12 cellular contexts compared by ENCODE assay signal in the genomic region with DNA sequence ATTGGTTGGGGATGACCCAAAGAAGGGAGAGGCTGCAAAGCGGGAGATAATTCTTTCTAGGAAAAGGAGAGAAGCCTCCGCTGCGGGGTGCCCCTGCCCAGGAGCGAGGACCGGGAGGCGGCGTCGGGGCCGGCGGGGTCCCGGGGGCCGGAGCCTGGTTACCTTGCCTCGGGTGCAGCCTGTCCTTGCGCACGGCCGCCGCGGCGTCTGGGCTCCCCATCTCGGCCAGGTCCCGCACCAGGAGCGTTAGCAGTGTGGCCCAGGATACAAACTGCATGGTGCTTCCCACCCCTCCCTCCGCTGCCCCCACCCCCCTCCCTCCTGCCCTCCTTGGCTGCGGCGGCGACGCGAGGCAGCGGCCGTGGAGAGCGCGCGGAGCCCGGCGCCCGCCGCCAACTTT. TPM values are rescaled to one million over a fixed set of nuclear protein-coding genes. Genes with fewer than 3 reads are reported as not detected.
A peak's percentile ranks its signal among the peaks of the same experiment; 100 is the strongest.
DNase-seq lines count a peak whose midpoint lies in the region; ATAC-seq, FAIRE-seq and TF ChIP-seq lines count a peak whose summit lies in the region.
"Had no signal": no experiment of that assay in that cellular context is flagged by ENCODE, and none has a peak within 500 bp of the region (broad histone marks: within the 10 kb centered on the region; RNA-seq: fewer than 3 reads in every experiment).

No MANE protein-coding gene starts in this region.

- TF ChIP-seq CTCF in gastroesophageal sphincter (IDR thresholded peaks at IDR 0.05) (no peak), nephron progenitor cell (IDR thresholded peaks at IDR 0.05) (no peak)

- peak overlapping the region; percentile 75 to 77 for H3K4me3 ChIP-seq in gastroesophageal sphincter

- ATAC-seq in SK-N-SH treated with all-trans-retinoic acid at 6 μM for 48 hours (peak; percentile 13), gastroesophageal sphincter (no peak), GM21786 (IDR thresholded peaks at IDR 0.05; ENCODE audit: unreplicated experiment) (no peak)
- ATAC-seq: naive thymus-derived CD8-positive, alpha-beta T cell had no signal

- no peaks in the 10 kb centered on the region for H3K27me3 ChIP-seq in gastroesophageal sphincter

- H3K4me3 Mint-ChIP-seq in nephron progenitor cell = peak overlapping the region; percentile 96

- H3K9me3 ChIP-seq in gastroesophageal sphincter = no peaks in the 10 kb centered on the region

- no peak for FAIRE-seq in urothelium cell line (lab: Jason Lieb, UNC)

- DNase-seq in nephron progenitor cell (no peak), urothelium cell line (ENCODE audit: low spot score) (peak; percentile 30), AG20443 (ENCODE audit: low spot score) (no peak), NCI-H187 (lab: John Stamatoyannopoulos, UW) (no peak), NAMALWA (ENCODE audit: low spot score) (no peak)
- DNase-seq: naive thymus-derived CD8-positive, alpha-beta T cell; NCI-H1930; stimulated activated naive CD8-positive, alpha-beta T cell treated with anti-CD3 and anti-CD28 coated beads, Interleukin-15, amount 100 ng/mL, for 72 hours; T-helper 9 cell had no signal

- H3K27ac ChIP-seq in gastroesophageal sphincter = peak overlapping the region; percentile 92 to 96 (median 94)

- H3K36me3 ChIP-seq in gastroesophageal sphincter = no peaks in the 10 kb centered on the region

- H3K27ac Mint-ChIP-seq in nephron progenitor cell = peak overlapping the region; percentile 99
- H3K27ac Mint-ChIP-seq: naive thymus-derived CD8-positive, alpha-beta T cell; stimulated activated naive CD8-positive, alpha-beta T cell treated with anti-CD3 and anti-CD28 coated beads, Interleukin-15, amount 100 ng/mL, for 72 hours had no signal

- peaks cover 64% of the 10 kb centered on the region for H3K4me1 Mint-ChIP-seq in nephron progenitor cell

- 0% methylated on average over 4 to 7 of the region's 37 CpGs for WGBS in gastroesophageal sphincter (ENCODE audit: low coverage in 1 of 2), 2 donors

- no peaks in the 10 kb centered on the region for H3K9me3 Mint-ChIP-seq in nephron progenitor cell
- H3K9me3 Mint-ChIP-seq: stimulated activated naive CD8-positive, alpha-beta T cell treated with anti-CD3 and anti-CD28 coated beads, Interleukin-15, amount 100 ng/mL, for 72 hours had no signal

- peaks cover 21% of the 10 kb centered on the region for H3K27me3 Mint-ChIP-seq in nephron progenitor cell (ENCODE audit: low read depth, poor library complexity)

- no peak for TF ChIP-seq EP300 in gastroesophageal sphincter (IDR thresholded peaks at IDR 0.05)

- H3K36me3 Mint-ChIP-seq in nephron progenitor cell (ENCODE audit: low read depth) = peaks cover 16% of the 10 kb centered on the region
- H3K36me3 Mint-ChIP-seq: naive thymus-derived CD8-positive, alpha-beta T cell had no signal

- peaks cover 0 to 58% (median 0%) of the 10 kb centered on the region in 3 donors for H3K4me1 ChIP-seq in gastroesophageal sphincter

- TF ChIP-seq POLR2A in gastroesophageal sphincter (IDR thresholded peaks at IDR 0.05) = no peak

TF ChIP-seq in SK-N-SH treated with all-trans-retinoic acid at 6 μM for 48 hours, 23 proteins besides CTCF, POLR2A, EP300 and RAD21:
- TF ChIP-seq ZFP3 (CRISPR knock-in tag; IDR thresholded peaks at IDR 0.05) (no peak), ZNF565 (CRISPR knock-in tag; conservative IDR thresholded peaks at IDR 0.05; ENCODE audit: low read depth) (no peak), ESRRG (CRISPR knock-in tag; IDR thresholded peaks at IDR 0.05) (no peak), RARB (CRISPR knock-in tag; IDR thresholded peaks at IDR 0.05) (no peak), ZC3H10 (CRISPR knock-in tag; IDR thresholded peaks at IDR 0.05) (no peak), SNAI2 (CRISPR knock-in tag; IDR thresholded peaks at IDR 0.05) (no peak), CSDC2 (CRISPR knock-in tag; IDR thresholded peaks at IDR 0.05) (no peak), ISL1 (CRISPR knock-in tag; IDR thresholded peaks at IDR 0.05) (no peak), ZNF70 (CRISPR knock-in tag; IDR thresholded peaks at IDR 0.05) (no peak), OSR1 (CRISPR knock-in tag; IDR thresholded peaks at IDR 0.05) (no peak)
- TF ChIP-seq, protein P1, sequence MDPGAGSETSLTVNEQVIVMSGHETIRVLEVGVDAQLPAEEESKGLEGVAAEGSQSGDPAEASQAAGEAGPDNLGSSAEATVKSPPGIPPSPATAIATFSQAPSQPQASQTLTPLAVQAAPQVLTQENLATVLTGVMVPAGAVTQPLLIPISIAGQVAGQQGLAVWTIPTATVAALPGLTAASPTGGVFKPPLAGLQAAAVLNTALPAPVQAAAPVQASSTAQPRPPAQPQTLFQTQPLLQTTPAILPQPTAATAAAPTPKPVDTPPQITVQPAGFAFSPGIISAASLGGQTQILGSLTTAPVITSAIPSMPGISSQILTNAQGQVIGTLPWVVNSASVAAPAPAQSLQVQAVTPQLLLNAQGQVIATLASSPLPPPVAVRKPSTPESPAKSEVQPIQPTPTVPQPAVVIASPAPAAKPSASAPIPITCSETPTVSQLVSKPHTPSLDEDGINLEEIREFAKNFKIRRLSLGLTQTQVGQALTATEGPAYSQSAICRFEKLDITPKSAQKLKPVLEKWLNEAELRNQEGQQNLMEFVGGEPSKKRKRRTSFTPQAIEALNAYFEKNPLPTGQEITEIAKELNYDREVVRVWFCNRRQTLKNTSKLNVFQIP (CRISPR knock-in tag; IDR thresholded peaks at IDR 0.05; ENCODE audit: borderline replicate concordance, low read depth) = no peak
- TF ChIP-seq, protein P2, sequence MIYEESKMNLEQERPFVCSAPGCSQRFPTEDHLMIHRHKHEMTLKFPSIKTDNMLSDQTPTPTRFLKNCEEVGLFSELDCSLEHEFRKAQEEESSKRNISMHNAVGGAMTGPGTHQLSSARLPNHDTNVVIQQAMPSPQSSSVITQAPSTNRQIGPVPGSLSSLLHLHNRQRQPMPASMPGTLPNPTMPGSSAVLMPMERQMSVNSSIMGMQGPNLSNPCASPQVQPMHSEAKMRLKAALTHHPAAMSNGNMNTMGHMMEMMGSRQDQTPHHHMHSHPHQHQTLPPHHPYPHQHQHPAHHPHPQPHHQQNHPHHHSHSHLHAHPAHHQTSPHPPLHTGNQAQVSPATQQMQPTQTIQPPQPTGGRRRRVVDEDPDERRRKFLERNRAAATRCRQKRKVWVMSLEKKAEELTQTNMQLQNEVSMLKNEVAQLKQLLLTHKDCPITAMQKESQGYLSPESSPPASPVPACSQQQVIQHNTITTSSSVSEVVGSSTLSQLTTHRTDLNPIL (CRISPR knock-in tag; IDR thresholded peaks at IDR 0.05; ENCODE audit: low read depth) = no peak
- TF ChIP-seq, protein P3, sequence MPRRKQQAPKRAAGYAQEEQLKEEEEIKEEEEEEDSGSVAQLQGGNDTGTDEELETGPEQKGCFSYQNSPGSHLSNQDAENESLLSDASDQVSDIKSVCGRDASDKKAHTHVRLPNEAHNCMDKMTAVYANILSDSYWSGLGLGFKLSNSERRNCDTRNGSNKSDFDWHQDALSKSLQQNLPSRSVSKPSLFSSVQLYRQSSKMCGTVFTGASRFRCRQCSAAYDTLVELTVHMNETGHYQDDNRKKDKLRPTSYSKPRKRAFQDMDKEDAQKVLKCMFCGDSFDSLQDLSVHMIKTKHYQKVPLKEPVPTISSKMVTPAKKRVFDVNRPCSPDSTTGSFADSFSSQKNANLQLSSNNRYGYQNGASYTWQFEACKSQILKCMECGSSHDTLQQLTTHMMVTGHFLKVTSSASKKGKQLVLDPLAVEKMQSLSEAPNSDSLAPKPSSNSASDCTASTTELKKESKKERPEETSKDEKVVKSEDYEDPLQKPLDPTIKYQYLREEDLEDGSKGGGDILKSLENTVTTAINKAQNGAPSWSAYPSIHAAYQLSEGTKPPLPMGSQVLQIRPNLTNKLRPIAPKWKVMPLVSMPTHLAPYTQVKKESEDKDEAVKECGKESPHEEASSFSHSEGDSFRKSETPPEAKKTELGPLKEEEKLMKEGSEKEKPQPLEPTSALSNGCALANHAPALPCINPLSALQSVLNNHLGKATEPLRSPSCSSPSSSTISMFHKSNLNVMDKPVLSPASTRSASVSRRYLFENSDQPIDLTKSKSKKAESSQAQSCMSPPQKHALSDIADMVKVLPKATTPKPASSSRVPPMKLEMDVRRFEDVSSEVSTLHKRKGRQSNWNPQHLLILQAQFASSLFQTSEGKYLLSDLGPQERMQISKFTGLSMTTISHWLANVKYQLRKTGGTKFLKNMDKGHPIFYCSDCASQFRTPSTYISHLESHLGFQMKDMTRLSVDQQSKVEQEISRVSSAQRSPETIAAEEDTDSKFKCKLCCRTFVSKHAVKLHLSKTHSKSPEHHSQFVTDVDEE (CRISPR knock-in tag; IDR thresholded peaks at IDR 0.05) = no peak

RNA-seq across cellular contexts. Expression of a gene that starts 0.4 kb away (rescaled TPM):
- total RNA-seq in gastroesophageal sphincter = 100 to 1,000 TPM in 1 of 4 donors, 10 to 100 TPM in 3; 30.7 to 102 (median 48.3) TPM
- total RNA-seq: naive thymus-derived CD8-positive, alpha-beta T cell had no signal
